1 cellular context compared by ENCODE assay signal in genomic region chr2:215420471-215420935, GRCh38.
TF ChIP-seq lines count a peak whose summit lies in the region.

No MANE protein-coding gene starts in this region.

TF ChIP-seq in HepG2, 621 proteins besides CTCF, POLR2A, EP300 and RAD21 (continued from another document and continues in another):
- TF ChIP-seq ZNF20 (CRISPR knock-in tag; IDR thresholded peaks at IDR 0.05) (no peak), POLR2AphosphoS5 (IDR thresholded peaks at IDR 0.05; ENCODE audit: low read depth, low read length) (no peak), SRSF1 (optimal IDR thresholded peaks at IDR 0.05; ENCODE audit: low read depth, low read length) (no peak), IRF9 (CRISPR knock-in tag; IDR thresholded peaks at IDR 0.05; ENCODE audit: borderline replicate concordance) (0 out of 2 replicates have a peak, but pooled peaks have one; percentile 43), KAT7 (CRISPR knock-in tag; IDR thresholded peaks at IDR 0.05; ENCODE audit: borderline replicate concordance) (peak; percentile 81; the same call in 1 of the 2 replicates), ATF5 (CRISPR knock-in tag; IDR thresholded peaks at IDR 0.05; ENCODE audit: low read depth) (no peak), RFXAP (CRISPR knock-in tag; IDR thresholded peaks at IDR 0.05; ENCODE audit: borderline replicate concordance) (0 out of 2 replicates have a peak, but pooled peaks have one; percentile 36), MTA1 (CRISPR knock-in tag; IDR thresholded peaks at IDR 0.05; ENCODE audit: borderline replicate concordance) (no peak), ZNF770 (CRISPR knock-in tag; IDR thresholded peaks at IDR 0.05) (no peak), DBP (CRISPR knock-in tag; IDR thresholded peaks at IDR 0.05; ENCODE audit: not compliant biosample characterization) (no peak), ZNF282 (IDR thresholded peaks at IDR 0.05; ENCODE audit: partially characterized antibody) (no peak), E2F2 (CRISPR knock-in tag; IDR thresholded peaks at IDR 0.05; ENCODE audit: borderline replicate concordance) (no peak), ZBTB44 (CRISPR knock-in tag; IDR thresholded peaks at IDR 0.05) (no peak), ZNF619 (CRISPR knock-in tag; IDR thresholded peaks at IDR 0.05) (no peak), ZNF256 (CRISPR knock-in tag; conservative IDR thresholded peaks at IDR 0.05) (no peak), ZNF207 (IDR thresholded peaks at IDR 0.05; ENCODE audit: borderline replicate concordance) (no peak), ZKSCAN5 (CRISPR knock-in tag; IDR thresholded peaks at IDR 0.05) (no peak), ZNF790 (CRISPR knock-in tag; IDR thresholded peaks at IDR 0.05; ENCODE audit: borderline replicate concordance) (peak; percentile 75; the same call in 1 of the 2 replicates), XRCC5 (optimal IDR thresholded peaks at IDR 0.05; ENCODE audit: low read length) (no peak), ZNF75D (CRISPR knock-in tag; IDR thresholded peaks at IDR 0.05; ENCODE audit: borderline replicate concordance) (no peak), ZNF234 (CRISPR knock-in tag; conservative IDR thresholded peaks at IDR 0.05) (no peak), KIAA2018 (CRISPR knock-in tag; IDR thresholded peaks at IDR 0.05; ENCODE audit: borderline replicate concordance) (no peak), ZNF18 (CRISPR knock-in tag; IDR thresholded peaks at IDR 0.05; ENCODE audit: insufficient replicate concordance) (peak; percentile 37), ZNF710 (CRISPR knock-in tag; IDR thresholded peaks at IDR 0.05; ENCODE audit: borderline replicate concordance) (no peak), GMEB1 (CRISPR knock-in tag; IDR thresholded peaks at IDR 0.05; ENCODE audit: borderline replicate concordance) (0 out of 2 replicates have a peak, but pooled peaks have one; percentile 35)
